ENCODE assay signal across 14 cellular contexts in genomic region chr19:46979103-46979769, GRCh38. TPM values are rescaled to one million over a fixed set of nuclear protein-coding genes. Genes with fewer than 3 reads are reported as not detected.
DNase-seq lines count a peak whose midpoint lies in the region; ATAC-seq, FAIRE-seq and TF ChIP-seq lines count a peak whose summit lies in the region.
"Had no signal": no experiment of that assay in that cellular context is flagged by ENCODE, and none has a peak within 500 bp of the region (broad histone marks: within the 10 kb centered on the region; RNA-seq: fewer than 3 reads in every experiment).

No MANE protein-coding gene starts in this region.

- no peak overlapping the region for H3K4me3 ChIP-seq in CD8-positive, alpha-beta memory T cell (ENCODE audit: low read length)
- H3K4me3 ChIP-seq in brain microvascular endothelial cell (ENCODE audit: low read depth, low read length) (no peak overlapping the region), ovary (no peak overlapping the region), right lobe of liver (no peak overlapping the region)
- H3K4me3 ChIP-seq: hepatocyte, lower lobe of right lung, SK-N-MC had no signal

- H3K9me3 ChIP-seq in CD8-positive, alpha-beta memory T cell (ENCODE audit: low read length), result no peaks in the 10 kb centered on the region
- H3K9me3 ChIP-seq in ovary (no peaks in the 10 kb centered on the region), right lobe of liver (no peaks in the 10 kb centered on the region)
- H3K9me3 ChIP-seq: lower lobe of right lung had no signal

- no peaks in the 10 kb centered on the region for H3K27me3 ChIP-seq in CD8-positive, alpha-beta memory T cell (ENCODE audit: insufficient read depth, low read length, poor library complexity, severe bottlenecking)
- H3K27me3 ChIP-seq in brain microvascular endothelial cell (replicated peaks) (no peaks in the 10 kb centered on the region), ovary (no peaks in the 10 kb centered on the region), right lobe of liver (no peaks in the 10 kb centered on the region)
- H3K27me3 ChIP-seq: hepatocyte had no signal

- intact Hi-C loops in ovary (cut with DNase I) (loop anchor here in 3 of 4 donors (5.0 to 10.0 kb wide), 2 partner anchors 117 to 1124 kb away; partner anchors contain the start of gene ARHGAP35 (in 3 of the 3)), right lobe of liver (cut with DNase I) (no loop called here)

- no peaks in the 10 kb centered on the region for H3K9me3 Mint-ChIP-seq in CD8-positive, alpha-beta memory T cell
- H3K9me3 Mint-ChIP-seq in HFFc6, result no peaks in the 10 kb centered on the region
- no peaks in the 10 kb centered on the region for H3K9me3 Mint-ChIP-seq in nephron
- H3K9me3 Mint-ChIP-seq: activated B cell treated with CpG ODN at 0.5 μM for 24 hours; stimulated activated naive CD8-positive, alpha-beta T cell treated with anti-CD3 and anti-CD28 coated beads, Interleukin-15, amount 100 ng/mL, for 72 hours had no signal

- peaks cover 38% of the 10 kb centered on the region for H3K4me1 ChIP-seq in CD8-positive, alpha-beta memory T cell (ENCODE audit: insufficient read depth, low read length)
- H3K4me1 ChIP-seq in ovary (ENCODE audit: insufficient read depth) (peaks cover 29% of the 10 kb centered on the region), right lobe of liver (peaks cover 0 to 71% (median 33%) of the 10 kb centered on the region in 4 donors)

- H3K27ac Mint-ChIP-seq in CD8-positive, alpha-beta memory T cell, result peak overlapping the region in 7 of 8 donors; percentile 22 to 67 (median 56)
- H3K27ac Mint-ChIP-seq in HFFc6 (peak overlapping the region; percentile 33; the same call in 1 of the 2 replicates), nephron (peak overlapping the region; percentile 9 to 58 (median 35))
- H3K27ac Mint-ChIP-seq: activated B cell treated with CpG ODN at 0.5 μM for 24 hours had no signal

- H3K27me3 Mint-ChIP-seq in CD8-positive, alpha-beta memory T cell, result peaks cover 0 to 3% of the 10 kb centered on the region in 2 donors
- H3K27me3 Mint-ChIP-seq in HFFc6 (ENCODE audit: insufficient read depth) (peaks cover 3% of the 10 kb centered on the region), nephron (ENCODE audit: low read depth) (no peaks in the 10 kb centered on the region)
- H3K27me3 Mint-ChIP-seq: activated B cell treated with CpG ODN at 0.5 μM for 24 hours; stimulated activated naive CD8-positive, alpha-beta T cell treated with anti-CD3 and anti-CD28 coated beads, Interleukin-15, amount 100 ng/mL, for 72 hours had no signal

- CTCF ChIA-PET in CD8-positive, alpha-beta memory T cell (lab: Charles Lee), result interaction anchor here (0.9 to 2.0 kb wide), 3 partner anchors 11 to 34 kb away, joined by 3 to 7 read pairs (median 3); no protein-coding TSS in a partner anchor

- in situ Hi-C loops in brain microvascular endothelial cell (cut with HindIII; ENCODE audit: low pct_ligation_motif_present, low sequenced_read_pairs), result no loop called here

- no peak for FAIRE-seq in RCC 7860 (lab: Jason Lieb, UNC)

- TF ChIP-seq POLR2A in ovary (IDR thresholded peaks at IDR 0.05), result no peak
- TF ChIP-seq POLR2A in right lobe of liver (IDR thresholded peaks at IDR 0.05), result no peak

- H3K36me3 ChIP-seq in CD8-positive, alpha-beta memory T cell (ENCODE audit: insufficient read depth, low read length), result no peaks in the 10 kb centered on the region
- no peaks in the 10 kb centered on the region for H3K36me3 ChIP-seq in brain microvascular endothelial cell (replicated peaks)
- no peaks in the 10 kb centered on the region for H3K36me3 ChIP-seq in ovary
- no peaks in the 10 kb centered on the region for H3K36me3 ChIP-seq in right lobe of liver
- H3K36me3 ChIP-seq: lower lobe of right lung had no signal

- 85 to 87% (median 86%) methylated on average over 19 of the region's 19 CpGs for WGBS in ovary, 3 donors
- WGBS in right lobe of liver (ENCODE audit: insufficient coverage, low coverage, low lambda C conversion rate, missing lambda C conversion rate), result 100% methylated on average over 2 of the region's 19 CpGs

- no peak for TF ChIP-seq EP300 in ovary (IDR thresholded peaks at IDR 0.05)

- H3K36me3 Mint-ChIP-seq in CD8-positive, alpha-beta memory T cell, result peaks cover 0 to 31% (median 0%) of the 10 kb centered on the region in 3 donors
- H3K36me3 Mint-ChIP-seq in HFFc6 (ENCODE audit: low read depth), result peaks cover 8% of the 10 kb centered on the region
- H3K36me3 Mint-ChIP-seq in nephron (ENCODE audit: low read depth), result peaks cover under 1% of the 10 kb centered on the region

- no peak for ATAC-seq in right lobe of liver
- ATAC-seq: lower lobe of right lung had no signal

- no peak for DNase-seq in CD8-positive, alpha-beta memory T cell
- no peak for DNase-seq in HFFc6
- no peak for DNase-seq in brain microvascular endothelial cell
- DNase-seq in ovary, result no peak
- DNase-seq in NCI-H1436 (lab: John Stamatoyannopoulos, UW), result no peak
- no peak for DNase-seq in RCC 7860 (ENCODE audit: low spot score)
- no peak for DNase-seq in right lobe of liver
- DNase-seq: activated B cell treated with CpG ODN at 0.5 μM for 24 hours; GF-D8; lower lobe of right lung; stimulated activated naive CD8-positive, alpha-beta T cell treated with anti-CD3 and anti-CD28 coated beads, Interleukin-15, amount 100 ng/mL, for 72 hours had no signal

- H3K4me3 Mint-ChIP-seq in CD8-positive, alpha-beta memory T cell, result peak overlapping the region in 1 of 7 donors; percentile 24
- no peak overlapping the region for H3K4me3 Mint-ChIP-seq in HFFc6
- H3K4me3 Mint-ChIP-seq in nephron, result no peak overlapping the region
- H3K4me3 Mint-ChIP-seq: activated B cell treated with CpG ODN at 0.5 μM for 24 hours; stimulated activated naive CD8-positive, alpha-beta T cell treated with anti-CD3 and anti-CD28 coated beads, Interleukin-15, amount 100 ng/mL, for 72 hours had no signal

- no peak overlapping the region for H3K27ac ChIP-seq in CD8-positive, alpha-beta memory T cell (ENCODE audit: low read depth, low read length)
- H3K27ac ChIP-seq in brain microvascular endothelial cell, result no peak overlapping the region
- no peak overlapping the region for H3K27ac ChIP-seq in ovary
- no peak overlapping the region for H3K27ac ChIP-seq in right lobe of liver
- H3K27ac ChIP-seq: hepatocyte, lower lobe of right lung, SK-N-MC had no signal

- H3K4me1 Mint-ChIP-seq in CD8-positive, alpha-beta memory T cell, result peaks cover 60 to 69% (median 69%) of the 10 kb centered on the region in 3 donors
- peaks cover 86% of the 10 kb centered on the region for H3K4me1 Mint-ChIP-seq in HFFc6 (ENCODE audit: low read depth)
- H3K4me1 Mint-ChIP-seq in nephron, result peaks cover 56% of the 10 kb centered on the region

- POLR2A ChIA-PET in CD8-positive, alpha-beta memory T cell (lab: Charles Lee), result no interaction called here

- TF ChIP-seq CTCF in HFFc6 (IDR thresholded peaks at IDR 0.05), result 0 out of 2 replicates have a peak, but pooled peaks have one; percentile 8
- TF ChIP-seq CTCF in brain microvascular endothelial cell (IDR thresholded peaks at IDR 0.05; ENCODE audit: low read depth, low read length, missing control alignments), result peak; percentile 18
- TF ChIP-seq CTCF in nephron (IDR thresholded peaks at IDR 0.05; ENCODE audit: unreplicated experiment in 3 of 3), result no peak
- TF ChIP-seq CTCF in ovary (IDR thresholded peaks at IDR 0.05), result no peak
- no peak for TF ChIP-seq CTCF in right lobe of liver (IDR thresholded peaks at IDR 0.05)

RNA-seq across cellular contexts. Expression of gene NPAS1, which starts 40.4 kb away (rescaled TPM):
- total RNA-seq in CD8-positive, alpha-beta memory T cell, result under 1 TPM; 0.24 to 0.37 TPM
- not detected for polyA plus RNA-seq in CD8-positive, alpha-beta memory T cell
- total RNA-seq in HFFc6 (2021; fragmentation: NEBNext Ultra II Directional; extraction: Animal tissue kit (Norgen Biotek cat#: 25700)), result 10 to 100 TPM in 1 of 6 experiments, 1 to 10 TPM in 5; 2.2 to 11.5 (median 3.6) TPM
- total RNA-seq in ovary, result under 1 TPM in 4 of 7 donors, not detected in 3; 0.15 to 0.57 (median 0.35) TPM
- under 1 TPM in 1 of 2 donors, not detected in 1; 0.31 TPM for polyA plus RNA-seq in ovary
- total RNA-seq in right lobe of liver, result 1 to 10 TPM in 2 of 6 experiments, not detected in 4; 1.3 to 1.7 TPM

Comparison
In these comparisons a context has a peak if more than half of its experiments do, and no peak if none do; other contexts are left out.
1. CTCF ChIP-seq: peak in HFFc6 (single experiment) and brain microvascular endothelial cell (single experiment); none in nephron (0 of 3), ovary (0 of 3) and right lobe of liver (0 of 4).
2. intact Hi-C loops: an anchor here in ovary (5.0 to 10.0 kb wide); none called in right lobe of liver.
3. Peak in every context shown above with its lines, with median percentiles within 50 percentile points of each other: H3K27ac Mint-ChIP-seq.